ENCODE assay signal across 1 cellular context in the genomic region with DNA sequence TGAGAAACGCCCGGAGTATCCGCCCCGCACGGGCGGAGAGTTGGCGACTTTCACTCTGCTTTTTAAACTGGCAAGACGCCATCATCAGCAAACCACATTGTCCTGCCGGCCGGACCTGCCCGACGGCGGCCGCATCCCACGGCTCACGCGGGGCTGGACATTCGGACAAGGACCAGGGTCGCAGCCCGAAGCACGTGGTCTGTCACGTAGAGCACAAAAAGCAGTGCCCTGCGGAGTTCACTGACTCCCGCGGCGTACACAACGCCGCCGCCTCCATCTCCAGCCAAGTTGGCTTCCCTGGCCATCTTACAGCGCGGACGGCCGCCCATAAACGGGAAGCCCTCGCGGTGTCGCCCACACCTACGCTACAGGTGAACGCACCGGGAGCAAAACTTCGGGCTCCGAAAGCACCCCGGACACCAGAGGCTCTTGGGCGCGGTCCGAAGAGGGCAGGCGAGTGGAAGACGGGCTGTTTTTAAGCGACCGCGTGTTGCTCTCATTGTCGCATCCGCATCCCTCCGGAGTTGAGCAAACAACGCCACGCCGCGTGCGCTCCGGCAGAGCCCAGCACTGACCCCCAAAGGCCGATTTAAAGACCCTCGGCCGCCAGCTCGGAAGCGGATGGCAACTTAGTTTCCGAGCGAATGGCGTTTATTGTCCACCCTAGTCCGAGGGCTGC.
TF ChIP-seq lines count a peak whose summit lies in the region.

No MANE protein-coding gene starts in this region.

TF ChIP-seq in K562, 482 proteins besides CTCF, POLR2A, EP300 and RAD21 (continued from another document and continues in another):
- TF ChIP-seq ZNF146 (CRISPR knock-in tag; IDR thresholded peaks at IDR 0.05; ENCODE audit: unreplicated experiment) (no peak), BRD4 (IDR thresholded peaks at IDR 0.05) (no peak), FOS (IDR thresholded peaks at IDR 0.05; ENCODE audit: extremely low read depth, insufficient read length) (no peak), ARID2 (IDR thresholded peaks at IDR 0.05) (no peak), BCL6 (CRISPR knock-in tag; IDR thresholded peaks at IDR 0.05) (no peak), ZNF324 (CRISPR knock-in tag; IDR thresholded peaks at IDR 0.05) (no peak), TCF3 (CRISPR knock-in tag; IDR thresholded peaks at IDR 0.05) (no peak), SRSF1 (IDR thresholded peaks at IDR 0.05; ENCODE audit: low read depth, low read length) (peak; percentile 84; the same call in 1 of the 2 replicates), MTF1 (CRISPR knock-in tag; IDR thresholded peaks at IDR 0.05; ENCODE audit: borderline replicate concordance) (no peak), NFATC3 (IDR thresholded peaks at IDR 0.05) (no peak), ARNT (IDR thresholded peaks at IDR 0.05) (no peak), DMBX1 (CRISPR knock-in tag; IDR thresholded peaks at IDR 0.05; ENCODE audit: borderline replicate concordance) (no peak), NCOA6 (IDR thresholded peaks at IDR 0.05) (peak; percentile 58; the same call in 1 of the 2 replicates), MAFG (tag; conservative IDR thresholded peaks at IDR 0.05) (no peak), NFE2 (IDR thresholded peaks at IDR 0.05; ENCODE audit: low read depth) (no peak), SAFB2 (IDR thresholded peaks at IDR 0.05; ENCODE audit: borderline replicate concordance, low read depth, low read length, severe bottlenecking) (no peak), FOXK1 (CRISPR knock-in tag; IDR thresholded peaks at IDR 0.05; ENCODE audit: borderline replicate concordance) (peak; percentile 18; the same call in 1 of the 2 replicates), CREBBP (IDR thresholded peaks at IDR 0.05; ENCODE audit: low read depth, low read length) (no peak), MEIS2 (IDR thresholded peaks at IDR 0.05; ENCODE audit: partially characterized antibody) (no peak), ZNF586 (CRISPR knock-in tag; conservative IDR thresholded peaks at IDR 0.05) (no peak), CBX3 (IDR thresholded peaks at IDR 0.05; ENCODE audit: borderline replicate concordance in 1 of 2, low read length in 2 of 2) (no peak), TAF15 (IDR thresholded peaks at IDR 0.05; ENCODE audit: low read depth, low read length) (0 out of 2 replicates have a peak, but pooled peaks have one; percentile 23), ZC3H4 (CRISPR knock-in tag; IDR thresholded peaks at IDR 0.05; ENCODE audit: borderline replicate concordance) (peak; percentile 96), EWSR1 (IDR thresholded peaks at IDR 0.05; ENCODE audit: borderline replicate concordance, low read depth, partially characterized antibody) (no peak), ZNF79 (CRISPR knock-in tag; IDR thresholded peaks at IDR 0.05; ENCODE audit: low read depth) (no peak), CHD2 (IDR thresholded peaks at IDR 0.05; ENCODE audit: low read depth, low read length) (no peak; the same call in 1 of the 2 replicates), PML (IDR thresholded peaks at IDR 0.05; ENCODE audit: low read length) (no peak), DDX20 (tag; IDR thresholded peaks at IDR 0.05; ENCODE audit: low read depth) (no peak), E2F3 (CRISPR knock-in tag; IDR thresholded peaks at IDR 0.05) (0 out of 2 replicates have a peak, but pooled peaks have one; percentile 14), CBX8 (IDR thresholded peaks at IDR 0.05; ENCODE audit: borderline replicate concordance, extremely low read depth, low read depth, low read length, poor library complexity, severe bottlenecking) (no peak), STAT5A (IDR thresholded peaks at IDR 0.05; ENCODE audit: borderline replicate concordance, low read length) (no peak), POLR2G (IDR thresholded peaks at IDR 0.05; ENCODE audit: low read depth, low read length) (peak; percentile 86), RBBP5 (IDR thresholded peaks at IDR 0.05; ENCODE audit: borderline replicate concordance, insufficient read depth, low read length, poor library complexity, severe bottlenecking) (peak; percentile 81)
- TF ChIP-seq, protein P1, sequence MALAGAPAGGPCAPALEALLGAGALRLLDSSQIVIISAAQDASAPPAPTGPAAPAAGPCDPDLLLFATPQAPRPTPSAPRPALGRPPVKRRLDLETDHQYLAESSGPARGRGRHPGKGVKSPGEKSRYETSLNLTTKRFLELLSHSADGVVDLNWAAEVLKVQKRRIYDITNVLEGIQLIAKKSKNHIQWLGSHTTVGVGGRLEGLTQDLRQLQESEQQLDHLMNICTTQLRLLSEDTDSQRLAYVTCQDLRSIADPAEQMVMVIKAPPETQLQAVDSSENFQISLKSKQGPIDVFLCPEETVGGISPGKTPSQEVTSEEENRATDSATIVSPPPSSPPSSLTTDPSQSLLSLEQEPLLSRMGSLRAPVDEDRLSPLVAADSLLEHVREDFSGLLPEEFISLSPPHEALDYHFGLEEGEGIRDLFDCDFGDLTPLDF (CRISPR knock-in tag; IDR thresholded peaks at IDR 0.05) = no peak
- TF ChIP-seq, protein P2, sequence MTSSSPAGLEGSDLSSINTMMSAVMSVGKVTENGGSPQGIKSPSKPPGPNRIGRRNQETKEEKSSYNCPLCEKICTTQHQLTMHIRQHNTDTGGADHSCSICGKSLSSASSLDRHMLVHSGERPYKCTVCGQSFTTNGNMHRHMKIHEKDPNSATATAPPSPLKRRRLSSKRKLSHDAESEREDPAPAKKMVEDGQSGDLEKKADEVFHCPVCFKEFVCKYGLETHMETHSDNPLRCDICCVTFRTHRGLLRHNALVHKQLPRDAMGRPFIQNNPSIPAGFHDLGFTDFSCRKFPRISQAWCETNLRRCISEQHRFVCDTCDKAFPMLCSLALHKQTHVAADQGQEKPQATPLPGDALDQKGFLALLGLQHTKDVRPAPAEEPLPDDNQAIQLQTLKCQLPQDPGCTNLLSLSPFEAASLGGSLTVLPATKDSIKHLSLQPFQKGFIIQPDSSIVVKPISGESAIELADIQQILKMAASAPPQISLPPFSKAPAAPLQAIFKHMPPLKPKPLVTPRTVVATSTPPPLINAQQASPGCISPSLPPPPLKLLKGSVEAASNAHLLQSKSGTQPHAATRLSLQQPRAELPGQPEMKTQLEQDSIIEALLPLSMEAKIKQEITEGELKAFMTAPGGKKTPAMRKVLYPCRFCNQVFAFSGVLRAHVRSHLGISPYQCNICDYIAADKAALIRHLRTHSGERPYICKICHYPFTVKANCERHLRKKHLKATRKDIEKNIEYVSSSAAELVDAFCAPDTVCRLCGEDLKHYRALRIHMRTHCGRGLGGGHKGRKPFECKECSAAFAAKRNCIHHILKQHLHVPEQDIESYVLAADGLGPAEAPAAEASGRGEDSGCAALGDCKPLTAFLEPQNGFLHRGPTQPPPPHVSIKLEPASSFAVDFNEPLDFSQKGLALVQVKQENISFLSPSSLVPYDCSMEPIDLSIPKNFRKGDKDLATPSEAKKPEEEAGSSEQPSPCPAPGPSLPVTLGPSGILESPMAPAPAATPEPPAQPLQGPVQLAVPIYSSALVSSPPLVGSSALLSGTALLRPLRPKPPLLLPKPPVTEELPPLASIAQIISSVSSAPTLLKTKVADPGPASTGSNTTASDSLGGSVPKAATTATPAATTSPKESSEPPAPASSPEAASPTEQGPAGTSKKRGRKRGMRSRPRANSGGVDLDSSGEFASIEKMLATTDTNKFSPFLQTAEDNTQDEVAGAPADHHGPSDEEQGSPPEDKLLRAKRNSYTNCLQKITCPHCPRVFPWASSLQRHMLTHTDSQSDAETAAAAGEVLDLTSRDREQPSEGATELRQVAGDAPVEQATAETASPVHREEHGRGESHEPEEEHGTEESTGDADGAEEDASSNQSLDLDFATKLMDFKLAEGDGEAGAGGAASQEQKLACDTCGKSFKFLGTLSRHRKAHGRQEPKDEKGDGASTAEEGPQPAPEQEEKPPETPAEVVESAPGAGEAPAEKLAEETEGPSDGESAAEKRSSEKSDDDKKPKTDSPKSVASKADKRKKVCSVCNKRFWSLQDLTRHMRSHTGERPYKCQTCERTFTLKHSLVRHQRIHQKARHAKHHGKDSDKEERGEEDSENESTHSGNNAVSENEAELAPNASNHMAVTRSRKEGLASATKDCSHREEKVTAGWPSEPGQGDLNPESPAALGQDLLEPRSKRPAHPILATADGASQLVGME (CRISPR knock-in tag; IDR thresholded peaks at IDR 0.05) = no peak
- TF ChIP-seq, protein P3, sequence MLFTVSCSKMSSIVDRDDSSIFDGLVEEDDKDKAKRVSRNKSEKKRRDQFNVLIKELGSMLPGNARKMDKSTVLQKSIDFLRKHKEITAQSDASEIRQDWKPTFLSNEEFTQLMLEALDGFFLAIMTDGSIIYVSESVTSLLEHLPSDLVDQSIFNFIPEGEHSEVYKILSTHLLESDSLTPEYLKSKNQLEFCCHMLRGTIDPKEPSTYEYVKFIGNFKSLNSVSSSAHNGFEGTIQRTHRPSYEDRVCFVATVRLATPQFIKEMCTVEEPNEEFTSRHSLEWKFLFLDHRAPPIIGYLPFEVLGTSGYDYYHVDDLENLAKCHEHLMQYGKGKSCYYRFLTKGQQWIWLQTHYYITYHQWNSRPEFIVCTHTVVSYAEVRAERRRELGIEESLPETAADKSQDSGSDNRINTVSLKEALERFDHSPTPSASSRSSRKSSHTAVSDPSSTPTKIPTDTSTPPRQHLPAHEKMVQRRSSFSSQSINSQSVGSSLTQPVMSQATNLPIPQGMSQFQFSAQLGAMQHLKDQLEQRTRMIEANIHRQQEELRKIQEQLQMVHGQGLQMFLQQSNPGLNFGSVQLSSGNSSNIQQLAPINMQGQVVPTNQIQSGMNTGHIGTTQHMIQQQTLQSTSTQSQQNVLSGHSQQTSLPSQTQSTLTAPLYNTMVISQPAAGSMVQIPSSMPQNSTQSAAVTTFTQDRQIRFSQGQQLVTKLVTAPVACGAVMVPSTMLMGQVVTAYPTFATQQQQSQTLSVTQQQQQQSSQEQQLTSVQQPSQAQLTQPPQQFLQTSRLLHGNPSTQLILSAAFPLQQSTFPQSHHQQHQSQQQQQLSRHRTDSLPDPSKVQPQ (CRISPR knock-in tag; IDR thresholded peaks at IDR 0.05; ENCODE audit: borderline replicate concordance) = no peak
- TF ChIP-seq, protein P4, sequence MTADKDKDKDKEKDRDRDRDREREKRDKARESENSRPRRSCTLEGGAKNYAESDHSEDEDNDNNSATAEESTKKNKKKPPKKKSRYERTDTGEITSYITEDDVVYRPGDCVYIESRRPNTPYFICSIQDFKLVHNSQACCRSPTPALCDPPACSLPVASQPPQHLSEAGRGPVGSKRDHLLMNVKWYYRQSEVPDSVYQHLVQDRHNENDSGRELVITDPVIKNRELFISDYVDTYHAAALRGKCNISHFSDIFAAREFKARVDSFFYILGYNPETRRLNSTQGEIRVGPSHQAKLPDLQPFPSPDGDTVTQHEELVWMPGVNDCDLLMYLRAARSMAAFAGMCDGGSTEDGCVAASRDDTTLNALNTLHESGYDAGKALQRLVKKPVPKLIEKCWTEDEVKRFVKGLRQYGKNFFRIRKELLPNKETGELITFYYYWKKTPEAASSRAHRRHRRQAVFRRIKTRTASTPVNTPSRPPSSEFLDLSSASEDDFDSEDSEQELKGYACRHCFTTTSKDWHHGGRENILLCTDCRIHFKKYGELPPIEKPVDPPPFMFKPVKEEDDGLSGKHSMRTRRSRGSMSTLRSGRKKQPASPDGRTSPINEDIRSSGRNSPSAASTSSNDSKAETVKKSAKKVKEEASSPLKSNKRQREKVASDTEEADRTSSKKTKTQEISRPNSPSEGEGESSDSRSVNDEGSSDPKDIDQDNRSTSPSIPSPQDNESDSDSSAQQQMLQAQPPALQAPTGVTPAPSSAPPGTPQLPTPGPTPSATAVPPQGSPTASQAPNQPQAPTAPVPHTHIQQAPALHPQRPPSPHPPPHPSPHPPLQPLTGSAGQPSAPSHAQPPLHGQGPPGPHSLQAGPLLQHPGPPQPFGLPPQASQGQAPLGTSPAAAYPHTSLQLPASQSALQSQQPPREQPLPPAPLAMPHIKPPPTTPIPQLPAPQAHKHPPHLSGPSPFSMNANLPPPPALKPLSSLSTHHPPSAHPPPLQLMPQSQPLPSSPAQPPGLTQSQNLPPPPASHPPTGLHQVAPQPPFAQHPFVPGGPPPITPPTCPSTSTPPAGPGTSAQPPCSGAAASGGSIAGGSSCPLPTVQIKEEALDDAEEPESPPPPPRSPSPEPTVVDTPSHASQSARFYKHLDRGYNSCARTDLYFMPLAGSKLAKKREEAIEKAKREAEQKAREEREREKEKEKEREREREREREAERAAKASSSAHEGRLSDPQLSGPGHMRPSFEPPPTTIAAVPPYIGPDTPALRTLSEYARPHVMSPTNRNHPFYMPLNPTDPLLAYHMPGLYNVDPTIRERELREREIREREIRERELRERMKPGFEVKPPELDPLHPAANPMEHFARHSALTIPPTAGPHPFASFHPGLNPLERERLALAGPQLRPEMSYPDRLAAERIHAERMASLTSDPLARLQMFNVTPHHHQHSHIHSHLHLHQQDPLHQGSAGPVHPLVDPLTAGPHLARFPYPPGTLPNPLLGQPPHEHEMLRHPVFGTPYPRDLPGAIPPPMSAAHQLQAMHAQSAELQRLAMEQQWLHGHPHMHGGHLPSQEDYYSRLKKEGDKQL (CRISPR knock-in tag; IDR thresholded peaks at IDR 0.05; ENCODE audit: borderline replicate concordance) = no peak
- TF ChIP-seq, protein P5, sequence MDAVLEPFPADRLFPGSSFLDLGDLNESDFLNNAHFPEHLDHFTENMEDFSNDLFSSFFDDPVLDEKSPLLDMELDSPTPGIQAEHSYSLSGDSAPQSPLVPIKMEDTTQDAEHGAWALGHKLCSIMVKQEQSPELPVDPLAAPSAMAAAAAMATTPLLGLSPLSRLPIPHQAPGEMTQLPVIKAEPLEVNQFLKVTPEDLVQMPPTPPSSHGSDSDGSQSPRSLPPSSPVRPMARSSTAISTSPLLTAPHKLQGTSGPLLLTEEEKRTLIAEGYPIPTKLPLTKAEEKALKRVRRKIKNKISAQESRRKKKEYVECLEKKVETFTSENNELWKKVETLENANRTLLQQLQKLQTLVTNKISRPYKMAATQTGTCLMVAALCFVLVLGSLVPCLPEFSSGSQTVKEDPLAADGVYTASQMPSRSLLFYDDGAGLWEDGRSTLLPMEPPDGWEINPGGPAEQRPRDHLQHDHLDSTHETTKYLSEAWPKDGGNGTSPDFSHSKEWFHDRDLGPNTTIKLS (IDR thresholded peaks at IDR 0.05; ENCODE audit: borderline replicate concordance, low read depth) = 0 out of 2 replicates have a peak, but pooled peaks have one; percentile 15
- TF ChIP-seq, protein P6, sequence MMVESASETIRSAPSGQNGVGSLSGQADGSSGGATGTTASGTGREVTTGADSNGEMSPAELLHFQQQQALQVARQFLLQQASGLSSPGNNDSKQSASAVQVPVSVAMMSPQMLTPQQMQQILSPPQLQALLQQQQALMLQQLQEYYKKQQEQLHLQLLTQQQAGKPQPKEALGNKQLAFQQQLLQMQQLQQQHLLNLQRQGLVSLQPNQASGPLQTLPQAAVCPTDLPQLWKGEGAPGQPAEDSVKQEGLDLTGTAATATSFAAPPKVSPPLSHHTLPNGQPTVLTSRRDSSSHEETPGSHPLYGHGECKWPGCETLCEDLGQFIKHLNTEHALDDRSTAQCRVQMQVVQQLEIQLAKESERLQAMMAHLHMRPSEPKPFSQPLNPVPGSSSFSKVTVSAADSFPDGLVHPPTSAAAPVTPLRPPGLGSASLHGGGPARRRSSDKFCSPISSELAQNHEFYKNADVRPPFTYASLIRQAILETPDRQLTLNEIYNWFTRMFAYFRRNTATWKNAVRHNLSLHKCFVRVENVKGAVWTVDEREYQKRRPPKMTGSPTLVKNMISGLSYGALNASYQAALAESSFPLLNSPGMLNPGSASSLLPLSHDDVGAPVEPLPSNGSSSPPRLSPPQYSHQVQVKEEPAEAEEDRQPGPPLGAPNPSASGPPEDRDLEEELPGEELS (CRISPR knock-in tag; IDR thresholded peaks at IDR 0.05; ENCODE audit: borderline replicate concordance) = no peak
- TF ChIP-seq, protein P7, sequence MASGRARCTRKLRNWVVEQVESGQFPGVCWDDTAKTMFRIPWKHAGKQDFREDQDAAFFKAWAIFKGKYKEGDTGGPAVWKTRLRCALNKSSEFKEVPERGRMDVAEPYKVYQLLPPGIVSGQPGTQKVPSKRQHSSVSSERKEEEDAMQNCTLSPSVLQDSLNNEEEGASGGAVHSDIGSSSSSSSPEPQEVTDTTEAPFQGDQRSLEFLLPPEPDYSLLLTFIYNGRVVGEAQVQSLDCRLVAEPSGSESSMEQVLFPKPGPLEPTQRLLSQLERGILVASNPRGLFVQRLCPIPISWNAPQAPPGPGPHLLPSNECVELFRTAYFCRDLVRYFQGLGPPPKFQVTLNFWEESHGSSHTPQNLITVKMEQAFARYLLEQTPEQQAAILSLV (tag; IDR thresholded peaks at IDR 0.05) = no peak
